Comparison of ENCODE assay signal across 8 cellular contexts in the genomic region with DNA sequence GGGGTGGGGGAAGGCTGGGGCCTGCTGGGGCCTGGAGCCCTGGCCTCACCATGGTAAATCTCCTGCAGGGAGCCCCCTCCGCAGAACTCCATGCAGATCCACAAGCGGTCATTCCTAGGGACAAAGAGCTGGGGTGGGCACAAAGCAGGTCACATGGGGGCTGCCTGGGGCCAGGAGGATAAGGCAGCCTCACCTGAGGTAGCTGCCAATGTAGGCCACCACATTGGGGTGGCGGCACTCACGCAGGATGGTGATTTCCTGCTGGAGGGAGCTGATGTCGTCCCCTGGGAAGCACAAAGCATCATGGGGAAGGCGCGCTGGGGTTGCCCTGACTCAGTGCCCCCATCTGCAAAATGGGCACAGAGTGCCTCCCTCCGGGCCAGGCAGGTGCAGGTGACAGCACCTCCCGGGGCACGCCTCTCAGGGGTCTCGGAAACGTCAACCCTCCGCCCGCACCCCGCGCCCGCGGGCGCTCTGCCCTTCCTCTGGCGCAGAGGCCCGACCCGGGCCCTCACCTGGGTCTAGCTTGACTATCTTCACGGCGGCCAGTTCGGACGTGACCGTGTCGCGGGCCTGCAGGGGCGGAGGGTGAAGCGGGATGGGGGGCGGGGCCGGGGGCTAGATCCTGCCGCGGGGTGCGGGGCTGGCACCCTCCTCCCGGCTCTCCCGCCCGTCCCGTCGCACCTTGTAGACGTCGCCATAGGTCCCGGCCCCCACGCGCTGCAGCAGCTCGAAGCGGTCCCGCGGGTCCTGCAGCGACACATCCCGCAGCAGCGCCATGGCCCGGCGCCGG. TPM values are rescaled to one million over a fixed set of nuclear protein-coding genes. Genes with fewer than 3 reads are reported as not detected.
DNase-seq lines count a peak whose midpoint lies in the region; ATAC-seq and TF ChIP-seq lines count a peak whose summit lies in the region.

No MANE protein-coding gene starts in this region.

- peaks cover 0 to 10% (median 4%) of the 10 kb centered on the region in 4 donors for H3K4me1 ChIP-seq in right lobe of liver
- H3K4me1 ChIP-seq in stomach smooth muscle (ENCODE audit: control insufficient read depth, insufficient read depth, low read length), result peaks cover 25% of the 10 kb centered on the region

- TF ChIP-seq POLR2A in right lobe of liver (IDR thresholded peaks at IDR 0.05), result no peak

- no peaks in the 10 kb centered on the region for H3K27me3 ChIP-seq in MG63
- H3K27me3 ChIP-seq in right lobe of liver, result no peaks in the 10 kb centered on the region
- H3K27me3 ChIP-seq in stomach smooth muscle (ENCODE audit: control insufficient read depth in 1 of 2, insufficient read depth in 2 of 2, low read length in 2 of 2), result no peaks in the 10 kb centered on the region

- no peaks in the 10 kb centered on the region for H3K9me3 ChIP-seq in MG63
- no peaks in the 10 kb centered on the region for H3K9me3 ChIP-seq in right lobe of liver
- H3K9me3 ChIP-seq in stomach smooth muscle (ENCODE audit: control insufficient read depth in 2 of 2, low read length in 2 of 2), result no peaks in the 10 kb centered on the region

- H3K27ac ChIP-seq in angular gyrus (ENCODE audit: low read depth, low read length) (peak overlapping the region; percentile 75), right lobe of liver (peak overlapping the region in 2 of 3 donors; percentile 0 to 37), stomach smooth muscle (ENCODE audit: low read length) (peak overlapping the region; percentile 58)

- intact Hi-C loops in right lobe of liver (cut with DNase I), result no loop called here

- no peaks in the 10 kb centered on the region; the same call in 1 of the 2 replicates for H3K36me3 ChIP-seq in MG63
- H3K36me3 ChIP-seq in right lobe of liver, result peaks cover 0 to 15% (median under 1%) of the 10 kb centered on the region in 4 donors
- peaks cover 17 to 27% of the 10 kb centered on the region in 2 donors for H3K36me3 ChIP-seq in stomach smooth muscle (ENCODE audit: control insufficient read depth in 2 of 2, insufficient read depth in 2 of 2, low read length in 2 of 2)

- peak overlapping the region; percentile 31 to 55 for H3K9ac ChIP-seq in stomach smooth muscle (ENCODE audit: low read length in 2 of 2)

- ATAC-seq in GM19455 (IDR thresholded peaks at IDR 0.05; ENCODE audit: unreplicated experiment), result peak; percentile 33
- peak in 1 of 4 donors; percentile 1 for ATAC-seq in right lobe of liver
- no peak for ATAC-seq in HG02884 (IDR thresholded peaks at IDR 0.05; ENCODE audit: unreplicated experiment)

- peak overlapping the region; percentile 58 for H3K4me3 ChIP-seq in AG10803 (ENCODE audit: low read length)
- H3K4me3 ChIP-seq in MG63, result peak overlapping the region; percentile 63
- H3K4me3 ChIP-seq in right lobe of liver, result peak overlapping the region; percentile 44 to 67 (median 55)
- peak overlapping the region; percentile 57 to 70 for H3K4me3 ChIP-seq in stomach smooth muscle (ENCODE audit: low read length in 2 of 2)

- no CpG with 5 or more reads among the region's 56 CpGs for WGBS in right lobe of liver (ENCODE audit: insufficient coverage, low coverage, low lambda C conversion rate, missing lambda C conversion rate)

- no peak for TF ChIP-seq CTCF in AG10803 (conservative IDR thresholded peaks at IDR 0.05; ENCODE audit: low read length)
- no peak for TF ChIP-seq CTCF in right lobe of liver (IDR thresholded peaks at IDR 0.05)

- DNase-seq in AG10803 (ENCODE audit: low read depth) (no peak), MG63 (no peak), right lobe of liver (peak in 1 of 3 donors; percentile 66), SIG-M5 treated with dmso at 0.1 percent for 504 hours (lab: John Stamatoyannopoulos, UW; ENCODE audit: unreplicated experiment) (no peak)

RNA-seq across cellular contexts. Expression of a gene that starts 0.4 kb away (rescaled TPM):
- 6.2 and 14.8 TPM in 2 replicates for total RNA-seq in MG63 (2014; rRNA removed; shearing (Covaris generic); ENCODE audit: low replicate concordance)
- total RNA-seq in right lobe of liver, result 10 to 100 TPM in 1 of 6 experiments, 1 to 10 TPM in 5; 3.4 to 14.7 (median 4.8) TPM

RNA-seq across cellular contexts. Expression of a gene that starts 7.8 kb away (rescaled TPM):
- total RNA-seq in MG63 (2014; rRNA removed; shearing (Covaris generic); ENCODE audit: low replicate concordance), result 9.2 and 13.3 TPM in 2 replicates
- total RNA-seq in right lobe of liver, result 10 to 100 TPM; 13.1 to 21.5 (median 17.0) TPM

RNA-seq across cellular contexts. Expression of a gene that starts 24.2 kb away (rescaled TPM):
- total RNA-seq in MG63 (2014; rRNA removed; shearing (Covaris generic); ENCODE audit: low replicate concordance), result 70.1 and 72.2 TPM in 2 replicates
- total RNA-seq in right lobe of liver, result 100 to 1,000 TPM in 5 of 6 experiments, 10 to 100 TPM in 1; 92.7 to 164 (median 141) TPM

RNA-seq across cellular contexts. Expression of a gene that starts 41.9 kb away (rescaled TPM):
- total RNA-seq in MG63 (2014; rRNA removed; shearing (Covaris generic); ENCODE audit: low replicate concordance), result 0.07 and 0.36 TPM in 2 replicates
- total RNA-seq in right lobe of liver, result 1 to 10 TPM in 1 of 6 experiments, under 1 TPM in 5; 0.63 to 1.1 (median 0.99) TPM

RNA-seq across cellular contexts. Expression of a gene that starts 42.8 kb away (rescaled TPM):
- not detected in 2 replicates for total RNA-seq in MG63 (2014; rRNA removed; shearing (Covaris generic); ENCODE audit: low replicate concordance)
- total RNA-seq in right lobe of liver, result 1 to 10 TPM in 1 of 6 experiments, under 1 TPM in 5; 0.24 to 1.4 (median 0.47) TPM

Comparison
In these comparisons a context has a peak if more than half of its experiments do, and no peak if none do; other contexts are left out.
1. H3K27ac ChIP-seq: peak in every context shown above with its lines; median percentile 75 in angular gyrus; 58 in stomach smooth muscle; 18 in right lobe of liver.